ENCODE assay signal across 30 cellular contexts in genomic region chr22:48198489-48199459, GRCh38.
DNase-seq lines count a peak whose midpoint lies in the region; ATAC-seq and TF ChIP-seq lines count a peak whose summit lies in the region.
"Had no signal": no experiment of that assay in that cellular context is flagged by ENCODE, and none has a peak within 500 bp of the region (broad histone marks: within the 10 kb centered on the region; RNA-seq: fewer than 3 reads in every experiment).

No MANE protein-coding gene starts in this region.

- no peak overlapping the region for H3K23ac ChIP-seq in H9 (ENCODE audit: insufficient read length, low read depth, low read length)

- H3K9me3 Mint-ChIP-seq in H9 = no peaks in the 10 kb centered on the region; a peak in 1 of 5 replicates
- peaks cover 0 to 9% (median 0%) of the 10 kb centered on the region in 9 donors for H3K9me3 Mint-ChIP-seq in naive thymus-derived CD8-positive, alpha-beta T cell
- H3K9me3 Mint-ChIP-seq in activated T-helper 17 cell treated with anti-CD3 and anti-CD28 coated beads, Interleukin-2, amount 50 U/mL, for 72 hours = peaks cover 8% of the 10 kb centered on the region

- peak overlapping the region; percentile 2 for H2AFZ ChIP-seq in H9 (ENCODE audit: low read length)

- H4K20me1 ChIP-seq in H9 (ENCODE audit: control insufficient read depth, insufficient read depth, insufficient read length) = no peaks in the 10 kb centered on the region

- H3K4ac ChIP-seq in H9 (ENCODE audit: low read depth, low read length) = no peak overlapping the region

- no peaks in the 10 kb centered on the region for H3K27me3 ChIP-seq in H9 (ENCODE audit: insufficient read depth, low read length)
- peaks cover 3% of the 10 kb centered on the region for H3K27me3 ChIP-seq in upper lobe of right lung
- H3K27me3 ChIP-seq: body of pancreas, tibial artery had no signal

- no peak overlapping the region for H2BK15ac ChIP-seq in H9 (ENCODE audit: low read depth, low read length)

- H3K56ac ChIP-seq in H9 (ENCODE audit: insufficient read length, low read depth, low read length) = no peak overlapping the region

- no peaks in the 10 kb centered on the region for H3K79me1 ChIP-seq in H9 (ENCODE audit: insufficient read depth, low read depth, low read length, poor library complexity, severe bottlenecking)

- no peak overlapping the region for H3T11ph ChIP-seq in H9 (ENCODE audit: low read length)

- no peaks in the 10 kb centered on the region for H3K9me3 ChIP-seq in H9 (ENCODE audit: control insufficient read depth, low read depth, low read length)
- no peaks in the 10 kb centered on the region for H3K9me3 ChIP-seq in upper lobe of right lung
- H3K9me3 ChIP-seq: body of pancreas, SK-N-SH, tibial artery had no signal

- H3K18ac ChIP-seq in H9 (ENCODE audit: insufficient read length, low read depth, low read length) = no peak overlapping the region

- TF ChIP-seq CTCF in H9 (conservative IDR thresholded peaks at IDR 0.05) (no peak), upper lobe of right lung (IDR thresholded peaks at IDR 0.05) (no peak)

- peak overlapping the region in 1 of 2 experiments; percentile 4; a peak in 1 of 5 replicates for H3K4me3 Mint-ChIP-seq in H9
- H3K4me3 Mint-ChIP-seq in naive thymus-derived CD8-positive, alpha-beta T cell = no peak overlapping the region
- no peak overlapping the region for H3K4me3 Mint-ChIP-seq in activated T-helper 17 cell treated with anti-CD3 and anti-CD28 coated beads, Interleukin-2, amount 50 U/mL, for 72 hours
- H3K4me3 Mint-ChIP-seq: activated CD4-positive, alpha-beta T cell treated with anti-CD3 and anti-CD28 coated beads, Interleukin-2, amount 10 ng/mL, durations not matched to agents 24 days and 14 days; stimulated activated naive CD8-positive, alpha-beta T cell treated with anti-CD3 and anti-CD28 coated beads, Interleukin-15, amount 100 ng/mL, for 72 hours had no signal

- H3K4me1 ChIP-seq in H9 (ENCODE audit: insufficient read depth, low read length) = peaks cover 10% of the 10 kb centered on the region; the same call in 1 of the 2 replicates
- no peaks in the 10 kb centered on the region for H3K4me1 ChIP-seq in upper lobe of right lung
- H3K4me1 ChIP-seq: body of pancreas, heart left ventricle, tibial artery had no signal

- no peak overlapping the region for H2BK120ac ChIP-seq in H9 (ENCODE audit: low read depth, low read length, poor library complexity, severe bottlenecking)

- H3K27ac Mint-ChIP-seq in H9 = no peak overlapping the region; a peak in 1 of 7 replicates
- H3K27ac Mint-ChIP-seq in naive thymus-derived CD8-positive, alpha-beta T cell = no peak overlapping the region
- H3K27ac Mint-ChIP-seq in activated T-helper 17 cell treated with anti-CD3 and anti-CD28 coated beads, Interleukin-2, amount 50 U/mL, for 72 hours = no peak overlapping the region
- H3K27ac Mint-ChIP-seq: activated CD4-positive, alpha-beta T cell treated with anti-CD3 and anti-CD28 coated beads, Interleukin-2, amount 10 ng/mL, durations not matched to agents 24 days and 14 days had no signal

- no peak overlapping the region for H3K9ac ChIP-seq in H9 (ENCODE audit: extremely low read depth, insufficient read length, low read length)
- H3K9ac ChIP-seq: SK-N-SH had no signal

- H3K27me3 Mint-ChIP-seq in H9 (ENCODE audit: low read depth) = peaks cover 5% of the 10 kb centered on the region; the same call in 1 of the 2 replicates
- H3K27me3 Mint-ChIP-seq in naive thymus-derived CD8-positive, alpha-beta T cell = peaks cover 19 to 53% (median 27%) of the 10 kb centered on the region in 5 donors
- H3K27me3 Mint-ChIP-seq in activated T-helper 17 cell treated with anti-CD3 and anti-CD28 coated beads, Interleukin-2, amount 50 U/mL, for 72 hours = peaks cover 26% of the 10 kb centered on the region

- H2BK5ac ChIP-seq in H9 (ENCODE audit: insufficient read length, low read length) = no peak overlapping the region

- no peaks in the 10 kb centered on the region for H3K79me2 ChIP-seq in H9 (ENCODE audit: insufficient read depth, low read length)

- WGBS in H9 (ENCODE audit: extremely low coverage, insufficient read length, low lambda C conversion rate) = no CpG with 5 or more reads among the region's 11 CpGs

- intact Hi-C loops in left colon (cut with DNase I, micrococcal nuclease) (no loop called here), upper lobe of right lung (cut with DNase I) (no loop called here)

- ATAC-seq in left colon (peak; percentile 42), upper lobe of right lung (peak; percentile 95)
- ATAC-seq in naive thymus-derived CD8-positive, alpha-beta T cell = no peak
- no peak for ATAC-seq in activated T-helper 17 cell treated with anti-CD3 and anti-CD28 coated beads, Interleukin-2, amount 50 U/mL, for 72 hours (replicated peaks)
- ATAC-seq: body of pancreas; HCT116; heart left ventricle; stimulated activated naive CD8-positive, alpha-beta T cell treated with anti-CD3 and anti-CD28 coated beads, Interleukin-15, amount 100 ng/mL, for 72 hours had no signal

- H3K27ac ChIP-seq in H9 (ENCODE audit: insufficient read length, low read depth, low read length) = no peak overlapping the region
- H3K27ac ChIP-seq in upper lobe of right lung = no peak overlapping the region
- H3K27ac ChIP-seq: body of pancreas, C4-2B, epithelial cell of prostate, heart left ventricle, tibial artery, VCaP had no signal

- no peak overlapping the region for H3K14ac ChIP-seq in H9 (ENCODE audit: insufficient read depth, low read length)

- POLR2A ChIA-PET in naive thymus-derived CD8-positive, alpha-beta T cell (lab: Charles Lee) = no interaction called here

- no peak overlapping the region for H4K8ac ChIP-seq in H9 (replicated peaks; ENCODE audit: insufficient read length, low read depth, low read length)

- no peaks in the 10 kb centered on the region for H3K36me3 ChIP-seq in upper lobe of right lung
- H3K36me3 ChIP-seq: heart left ventricle, tibial artery had no signal

- H3K4me2 ChIP-seq in H9 (ENCODE audit: insufficient read depth, insufficient read length, low read length) = no peak overlapping the region
- H3K4me2 ChIP-seq: SK-N-SH had no signal

- H3K23me2 ChIP-seq in H9 (ENCODE audit: insufficient read length, low read depth, low read length, poor library complexity, severe bottlenecking) = no peaks in the 10 kb centered on the region

- H3K36me3 Mint-ChIP-seq in H9 (ENCODE audit: insufficient read depth in 1 of 3, low read depth in 3 of 3) = no peaks in the 10 kb centered on the region
- H3K36me3 Mint-ChIP-seq in naive thymus-derived CD8-positive, alpha-beta T cell = no peaks in the 10 kb centered on the region
- no peaks in the 10 kb centered on the region for H3K36me3 Mint-ChIP-seq in activated T-helper 17 cell treated with anti-CD3 and anti-CD28 coated beads, Interleukin-2, amount 50 U/mL, for 72 hours (ENCODE audit: low read depth)

- no peak overlapping the region for H2AK5ac ChIP-seq in H9 (ENCODE audit: insufficient read length, low read length)

- H4K91ac ChIP-seq in H9 (ENCODE audit: insufficient read length, low read depth, low read length) = no peak overlapping the region

- H3K4me3 ChIP-seq in upper lobe of right lung = no peak overlapping the region
- H3K4me3 ChIP-seq: body of pancreas, heart left ventricle, tibial artery had no signal

- H3K4me1 Mint-ChIP-seq in H9 = peaks cover 9 to 14% of the 10 kb centered on the region in 2 experiments
- peaks cover 0 to 3% (median 0%) of the 10 kb centered on the region in 4 donors for H3K4me1 Mint-ChIP-seq in naive thymus-derived CD8-positive, alpha-beta T cell
- no peaks in the 10 kb centered on the region for H3K4me1 Mint-ChIP-seq in activated T-helper 17 cell treated with anti-CD3 and anti-CD28 coated beads, Interleukin-2, amount 50 U/mL, for 72 hours
- H3K4me1 Mint-ChIP-seq: activated CD4-positive, alpha-beta T cell treated with anti-CD3 and anti-CD28 coated beads, Interleukin-2, amount 10 ng/mL, durations not matched to agents 24 days and 14 days had no signal

- no peak overlapping the region for H4K5ac ChIP-seq in H9 (ENCODE audit: insufficient read length, low read depth, low read length)

- no peak overlapping the region for H2BK12ac ChIP-seq in H9 (ENCODE audit: insufficient read length, low read depth, low read length)

- no peak overlapping the region for H2BK20ac ChIP-seq in H9 (ENCODE audit: low read depth, low read length, poor library complexity, severe bottlenecking)

- DNase-seq in H9 (peak; percentile 61), UCSD-AML1 (lab: John Stamatoyannopoulos, UW; ENCODE audit: unreplicated experiment) (peak; percentile 63), left colon (no peak), upper lobe of right lung (no peak), OCI-M1 (lab: John Stamatoyannopoulos, UW) (no peak)
- no peak for DNase-seq in naive thymus-derived CD8-positive, alpha-beta T cell
- DNase-seq: activated CD4-positive, alpha-beta T cell treated with anti-CD3 and anti-CD28 coated beads, Interleukin-2, amount 10 ng/mL, durations not matched to agents 24 days and 14 days; activated naive CD4-positive, alpha-beta T cell treated with Interleukin-2 at 50 U/mL for 16 hours; activated T-cell treated with anti-CD3 and anti-CD28 coated beads, Interleukin-2, amount 50 U/mL, for 48 hours; body of pancreas; Calu3; cerebellar nuclear complex; DND-41; effector CD4-positive, alpha-beta T cell; heart left ventricle; naive B cell; NCI-H1417; NCI-H2081 treated with DMSO at 0.1 percent for 48 hours; NCI-H345; SK-N-SH; small intestine; stimulated activated CD4-positive, alpha-beta T cell treated with anti-CD3 and anti-CD28 coated beads, Interleukin-1b, Interleukin-23, amount 100 ng/mL, for 48 hours; stimulated activated CD8-positive, alpha-beta memory T cell treated with anti-CD3 and anti-CD28 coated beads, Interleukin-4, amount 100 ng/mL, for 48 hours; stimulated activated naive CD8-positive, alpha-beta T cell treated with anti-CD3 and anti-CD28 coated beads, Interleukin-15, amount 100 ng/mL, for 72 hours; tibial artery had no signal

Comparison
In these comparisons a context has a peak if more than half of its experiments do, and no peak if none do; other contexts are left out.
1. DNase-seq: peak in H9 (single experiment) and UCSD-AML1 (single experiment); none in left colon (0 of 2), upper lobe of right lung (single experiment), naive thymus-derived CD8-positive, alpha-beta T cell (0 of 10) and OCI-M1 (single experiment).
2. ATAC-seq: peak in left colon (single experiment) and upper lobe of right lung (single experiment); none in naive thymus-derived CD8-positive, alpha-beta T cell (0 of 2) and activated T-helper 17 cell treated with anti-CD3 and anti-CD28 coated beads, Interleukin-2, amount 50 U/mL, for 72 hours (single experiment).